Comparison of ENCODE assay signal across 9 cellular contexts in the genomic region with DNA sequence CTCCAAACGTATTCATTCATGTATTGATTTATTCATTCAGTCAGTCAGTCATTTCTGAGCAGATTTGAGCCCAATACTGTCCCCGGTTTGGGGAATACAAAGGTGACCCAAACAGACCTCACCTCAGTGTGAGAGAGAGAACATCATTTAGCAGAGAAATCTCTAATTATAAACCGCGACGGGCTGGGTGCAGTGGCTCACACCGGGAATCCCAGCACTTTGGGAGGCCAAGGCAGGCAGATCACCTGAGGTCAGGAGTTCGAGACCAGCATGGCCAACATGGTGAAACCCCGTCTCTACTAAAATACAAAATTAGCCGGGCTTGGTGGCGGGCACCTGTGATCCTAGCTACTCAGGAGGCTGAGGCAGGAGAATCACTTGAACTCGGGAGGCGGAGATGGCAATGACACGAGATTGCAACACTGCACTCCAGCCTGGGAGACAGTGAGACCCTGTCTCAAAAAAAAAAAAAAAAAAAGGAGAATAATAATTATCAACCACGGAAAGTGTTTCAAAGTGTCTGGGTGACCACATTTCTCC. TPM values are rescaled to one million over a fixed set of nuclear protein-coding genes. Genes with fewer than 3 reads are reported as not detected.
A peak's percentile ranks its signal among the peaks of the same experiment; 100 is the strongest.
DNase-seq lines count a peak whose midpoint lies in the region; ATAC-seq, FAIRE-seq and TF ChIP-seq lines count a peak whose summit lies in the region.
"Not testable (repeated sequence)": the region's sequence is repeated elsewhere in the genome, so short reads cannot be mapped to it uniquely, and the experiment has no call there.
"Had no signal": no experiment of that assay in that cellular context is flagged by ENCODE, and none has a peak within 500 bp of the region (broad histone marks: within the 10 kb centered on the region; RNA-seq: fewer than 3 reads in every experiment).

No MANE protein-coding gene starts in this region.

- H3F3A ChIP-seq in SU-DHL-6 (ENCODE audit: insufficient read depth): not testable (repeated sequence)

- not testable (repeated sequence) for TF ChIP-seq RAD21 in HepG2 (CRISPR knock-in tag; IDR thresholded peaks at IDR 0.05)

- intact Hi-C loops in HepG2 (cut with micrococcal nuclease; ENCODE audit: unreplicated experiment): not testable (repeated sequence)
- intact Hi-C loops in psoas muscle (cut with DNase I): loop anchor here in 1 of 2 donors (10.0 kb wide), 1 partner anchor 143 kb away; no protein-coding TSS in a partner anchor

- H3K27ac Mint-ChIP-seq in activated naive CD8-positive, alpha-beta T cell treated with anti-CD3 and anti-CD28 coated beads, Interleukin-2, amount 50 U/mL, for 24 hours: not testable (repeated sequence)

- not testable (repeated sequence) for H3K27me3 Mint-ChIP-seq in activated naive CD8-positive, alpha-beta T cell treated with anti-CD3 and anti-CD28 coated beads, Interleukin-2, amount 50 U/mL, for 24 hours

- 10% methylated on average over 14 of the region's 14 CpGs for WGBS in HepG2 (ENCODE audit: low lambda C conversion rate)
- WGBS in psoas muscle, 3 donors: 38 to 45% (median 41%) methylated on average over 14 of the region's 14 CpGs
- 42% methylated on average over 14 of the region's 14 CpGs for WGBS in urinary bladder

- peak overlapping the region; percentile 96 for H2AFZ ChIP-seq in SU-DHL-6 (ENCODE audit: low read depth, low read length, severe bottlenecking)
- H2AFZ ChIP-seq in HepG2 (ENCODE audit: low read length): not testable (repeated sequence)

- not testable (repeated sequence) for H4K20me1 ChIP-seq in SU-DHL-6 (ENCODE audit: low read depth, low read length); HepG2 (ENCODE audit: insufficient read depth, low read length)

- not testable (repeated sequence) for H3K4me1 Mint-ChIP-seq in activated naive CD8-positive, alpha-beta T cell treated with anti-CD3 and anti-CD28 coated beads, Interleukin-2, amount 50 U/mL, for 24 hours

- not testable (repeated sequence) for H3K36me3 Mint-ChIP-seq in activated naive CD8-positive, alpha-beta T cell treated with anti-CD3 and anti-CD28 coated beads, Interleukin-2, amount 50 U/mL, for 24 hours (ENCODE audit: low read depth)

- H3K27me3 ChIP-seq in SU-DHL-6 (ENCODE audit: low read length); HepG2 (ENCODE audit: control insufficient read depth in 1 of 2, insufficient read depth in 2 of 2, low read length in 2 of 2); psoas muscle (ENCODE audit: insufficient read depth in 3 of 3, low read length in 2 of 3): not testable (repeated sequence)

- TF ChIP-seq CTCF in SU-DHL-6 (IDR thresholded peaks at IDR 0.05; ENCODE audit: insufficient read depth, low read length, poor library complexity, severe bottlenecking); epithelial cell of proximal tubule (conservative IDR thresholded peaks at IDR 0.05; ENCODE audit: low read depth, low read length); HepG2 (CRISPR knock-in tag; IDR thresholded peaks at IDR 0.05); psoas muscle (IDR thresholded peaks at IDR 0.05): not testable (repeated sequence)

- TF ChIP-seq EP300 in HepG2 (IDR thresholded peaks at IDR 0.05; ENCODE audit: low read depth in 2 of 2, low read length in 2 of 2); HepG2 (CRISPR knock-in tag; IDR thresholded peaks at IDR 0.05; ENCODE audit: borderline replicate concordance): not testable (repeated sequence)

- not testable (repeated sequence) for H3K36me3 ChIP-seq in SU-DHL-6 (ENCODE audit: low read length); HepG2 (replicated peaks in 1 of 2; ENCODE audit: control insufficient read depth in 1 of 2, insufficient read depth in 2 of 2, low read length in 2 of 2); psoas muscle (ENCODE audit: insufficient read depth in 1 of 2, low read depth in 1 of 2); urinary bladder (ENCODE audit: insufficient read depth)

- in situ Hi-C loops in HepG2 (cut with HindIII; ENCODE audit: extremely low pct_ligation_motif_present, low pct_unique_long_range_greater_than_20kb): not testable (repeated sequence)

- TF ChIP-seq POLR2A in HepG2 (IDR thresholded peaks at IDR 0.05; ENCODE audit: insufficient read depth in 1 of 2, low read depth in 2 of 2, low read length in 2 of 2): not testable (repeated sequence)

- not testable (repeated sequence) for H3K9me3 ChIP-seq in SU-DHL-6 (ENCODE audit: insufficient read depth, low read length); HepG2 (ENCODE audit: low read length); psoas muscle

- H3K9me2 ChIP-seq in SU-DHL-6 (replicated peaks; ENCODE audit: insufficient read depth, low read length): not testable (repeated sequence)

- peak; percentile 11 for ATAC-seq in HG03354 (IDR thresholded peaks at IDR 0.05; ENCODE audit: poor library complexity, severe bottlenecking, unreplicated experiment)
- ATAC-seq in activated naive CD8-positive, alpha-beta T cell treated with anti-CD3 and anti-CD28 coated beads, Interleukin-2, amount 50 U/mL, for 24 hours; HepG2; psoas muscle: not testable (repeated sequence)

- not testable (repeated sequence) for FAIRE-seq in HepG2 (lab: Jason Lieb, UNC)

- CTCF ChIA-PET in HepG2 (lab: Yijun Ruan, JAX; ENCODE audit: low intra/inter-chr PET ratio, low total read pairs): not testable (repeated sequence)

- not testable (repeated sequence) for H3K9me3 Mint-ChIP-seq in activated naive CD8-positive, alpha-beta T cell treated with anti-CD3 and anti-CD28 coated beads, Interleukin-2, amount 50 U/mL, for 24 hours

- not testable (repeated sequence) for H3K79me2 ChIP-seq in SU-DHL-6 (ENCODE audit: insufficient read depth, low read length); HepG2 (ENCODE audit: insufficient read depth, low read length)

- DNase-seq in activated naive CD8-positive, alpha-beta T cell treated with anti-CD3 and anti-CD28 coated beads, Interleukin-2, amount 50 U/mL, for 24 hours; epithelial cell of proximal tubule (ENCODE audit: low read depth); HepG2 (ENCODE audit: low spot score); psoas muscle: not testable (repeated sequence)

- peaks cover 27% of the 10 kb centered on the region for H3K4me1 ChIP-seq in HepG2 (ENCODE audit: insufficient read depth, low read length)
- H3K4me1 ChIP-seq in psoas muscle: peaks cover 18% of the 10 kb centered on the region
- H3K4me1 ChIP-seq in urinary bladder (ENCODE audit: insufficient read depth): not testable (repeated sequence)

- H3K27ac ChIP-seq in SU-DHL-6 (ENCODE audit: low read depth, low read length); HepG2 (ENCODE audit: extremely low read length, insufficient read depth, low read length); urinary bladder (ENCODE audit: low read depth): not testable (repeated sequence)
- H3K27ac ChIP-seq in psoas muscle: peak overlapping the region; percentile 53

- BruUV-seq in HepG2 (replicated peaks; lab: Mats Ljungman, UMichigan): not testable (repeated sequence)

- peak overlapping the region; percentile 64 for H3K4me3 Mint-ChIP-seq in activated naive CD8-positive, alpha-beta T cell treated with anti-CD3 and anti-CD28 coated beads, Interleukin-2, amount 50 U/mL, for 24 hours

- H3K4me2 ChIP-seq in SU-DHL-6 (ENCODE audit: low read depth, low read length, poor library complexity, severe bottlenecking) (peak overlapping the region; percentile 84), HepG2 (ENCODE audit: low read depth, low read length) (peak overlapping the region; percentile 80)

- POLR2A ChIA-PET in HepG2 (lab: Yijun Ruan, JAX): not testable (repeated sequence)

- H3K9ac ChIP-seq in SU-DHL-6 (ENCODE audit: low read length) (peak overlapping the region; percentile 63), HepG2 (ENCODE audit: insufficient read depth, low read depth, low read length) (peak overlapping the region; percentile 46; the same call in 1 of the 2 replicates)

- H3K4me3 ChIP-seq in GM08714 (ENCODE audit: low read length) (peak overlapping the region; percentile 51; the same call in 1 of the 2 replicates), SU-DHL-6 (ENCODE audit: insufficient read depth, low read length, poor library complexity, severe bottlenecking) (peak overlapping the region; percentile 57), epithelial cell of proximal tubule (ENCODE audit: low read depth, low read length) (peak overlapping the region; percentile 75), HepG2 (replicated peaks in 1 of 3; ENCODE audit: insufficient read depth in 1 of 3, low read depth in 2 of 3, low read length in 3 of 3) (peak overlapping the region; percentile 68 to 80 (median 72)), psoas muscle (peak overlapping the region; percentile 63), urinary bladder (ENCODE audit: low read depth, low read length) (peak overlapping the region; percentile 66)

RNA-seq across cellular contexts. Expression of a gene that starts 1.7 kb away (rescaled TPM):
- total RNA-seq in epithelial cell of proximal tubule: 0.29 and 0.92 TPM in 2 replicates
- total RNA-seq in HepG2 (2016; rRNA removed; fragmentation: Illumina TruSeq; extraction: Trizol): 0.20 TPM in 1 of 2 replicates, not detected in the other
- 0.30 TPM in 1 of 2 replicates, not detected in the other for total RNA-seq in HepG2 (2016; cell fraction: cytosol; rRNA removed; fragmentation: Illumina TruSeq; extraction: Trizol; ENCODE audit: low read depth)
- total RNA-seq in HepG2 (2016; cell fraction: insoluble cytoplasmic fraction; rRNA removed; fragmentation: Illumina TruSeq; extraction: Trizol): 0.35 TPM in 1 of 2 replicates, not detected in the other
- total RNA-seq in HepG2 (2016; cell fraction: membrane; rRNA removed; fragmentation: Illumina TruSeq; extraction: Trizol): 0.12 and 0.41 TPM in 2 replicates
- 0.19 and 0.34 TPM in 2 replicates for total RNA-seq in HepG2 (2016; cell fraction: nucleus; rRNA removed; fragmentation: Illumina TruSeq; extraction: Trizol)
- polyA plus RNA-seq in HepG2 (2011; rRNA removed): 0.73 and 1.2 TPM in 2 replicates
- 0.59 and 1.3 TPM in 2 replicates for polyA plus RNA-seq in HepG2 (2011; cell fraction: cytosol; rRNA removed)
- polyA plus RNA-seq in HepG2 (2011; cell fraction: nucleus; rRNA removed): 2.0 and 2.8 TPM in 2 replicates
- 0.43 and 1.1 TPM in 2 replicates for polyA plus RNA-seq in HepG2 (2012)
- 0.08 and 0.16 TPM in 2 replicates for polyA plus RNA-seq in HepG2 (2016; cell fraction: cytosol; fragmentation: Illumina TruSeq; extraction: Trizol; ENCODE audit: low read depth)
- polyA plus RNA-seq in HepG2 (2016; cell fraction: insoluble cytoplasmic fraction; fragmentation: Illumina TruSeq; extraction: Trizol; ENCODE audit: low read depth): not detected in 2 replicates
- 0.21 TPM in 1 of 2 replicates, not detected in the other for polyA plus RNA-seq in HepG2 (2016; cell fraction: membrane; fragmentation: Illumina TruSeq; extraction: Trizol; ENCODE audit: low read depth)
- polyA plus RNA-seq in HepG2 (2016; cell fraction: nucleus; fragmentation: Illumina TruSeq; extraction: Trizol; ENCODE audit: insufficient read depth, low read depth): 0.53 TPM in 1 of 2 replicates, not detected in the other
- 1.0 and 1.7 TPM in 2 replicates for polyA minus RNA-seq in HepG2 (2011; rRNA and poly(A)+ RNA removed; ENCODE audit: low replicate concordance)
- polyA minus RNA-seq in HepG2 (2011; cell fraction: cytosol; rRNA and poly(A)+ RNA removed): not detected in 2 replicates
- 1.3 and 1.6 TPM in 2 replicates for polyA minus RNA-seq in HepG2 (2011; cell fraction: nucleus; rRNA and poly(A)+ RNA removed)
- total RNA-seq in psoas muscle: under 1 TPM in 2 of 4 donors, not detected in 2; 0.22 to 0.34 TPM
- under 1 TPM; 0.07 to 0.20 (median 0.08) TPM for polyA plus RNA-seq in psoas muscle
- 0.85 TPM for total RNA-seq in urinary bladder
- polyA plus RNA-seq in urinary bladder: 2.5 TPM
- total RNA-seq: HT1080 had no signal

RNA-seq across cellular contexts. Expression of a gene that starts 30.7 kb away (rescaled TPM):
- total RNA-seq in epithelial cell of proximal tubule (82.6 and 91.6 TPM in 2 replicates), HepG2 (2016; rRNA removed; fragmentation: Illumina TruSeq; extraction: Trizol) (50.4 and 80.6 TPM in 2 replicates), psoas muscle (100 to 1,000 TPM; 277 to 413 (median 316) TPM), urinary bladder (115 TPM)
- total RNA-seq in HepG2 (2016; cell fraction: cytosol; rRNA removed; fragmentation: Illumina TruSeq; extraction: Trizol; ENCODE audit: low read depth): 41.5 and 43.0 TPM in 2 replicates
- total RNA-seq in HepG2 (2016; cell fraction: insoluble cytoplasmic fraction; rRNA removed; fragmentation: Illumina TruSeq; extraction: Trizol): 44.1 and 73.0 TPM in 2 replicates
- total RNA-seq in HepG2 (2016; cell fraction: membrane; rRNA removed; fragmentation: Illumina TruSeq; extraction: Trizol): 48.8 and 52.0 TPM in 2 replicates
- 159 and 170 TPM in 2 replicates for total RNA-seq in HepG2 (2016; cell fraction: nucleus; rRNA removed; fragmentation: Illumina TruSeq; extraction: Trizol)
- polyA plus RNA-seq in HepG2 (2011; rRNA removed) (112 and 125 TPM in 2 replicates), psoas muscle (100 to 1,000 TPM; 183 to 226 (median 216) TPM), urinary bladder (481 TPM)
- 40.5 and 54.4 TPM in 2 replicates for polyA plus RNA-seq in HepG2 (2011; cell fraction: cytosol; rRNA removed)
- polyA plus RNA-seq in HepG2 (2011; cell fraction: nucleus; rRNA removed): 1,408 and 1,626 TPM in 2 replicates
- 364 and 397 TPM in 2 replicates for polyA plus RNA-seq in HepG2 (2012)
- polyA plus RNA-seq in HepG2 (2016; cell fraction: cytosol; fragmentation: Illumina TruSeq; extraction: Trizol; ENCODE audit: low read depth): 15.2 and 19.4 TPM in 2 replicates
- 169 and 221 TPM in 2 replicates for polyA plus RNA-seq in HepG2 (2016; cell fraction: insoluble cytoplasmic fraction; fragmentation: Illumina TruSeq; extraction: Trizol; ENCODE audit: low read depth)
- polyA plus RNA-seq in HepG2 (2016; cell fraction: membrane; fragmentation: Illumina TruSeq; extraction: Trizol; ENCODE audit: low read depth): 38.4 and 49.5 TPM in 2 replicates
- polyA plus RNA-seq in HepG2 (2016; cell fraction: nucleus; fragmentation: Illumina TruSeq; extraction: Trizol; ENCODE audit: insufficient read depth, low read depth): 998 and 1,215 TPM in 2 replicates
- 125 and 143 TPM in 2 replicates for polyA minus RNA-seq in HepG2 (2011; rRNA and poly(A)+ RNA removed; ENCODE audit: low replicate concordance)
- polyA minus RNA-seq in HepG2 (2011; cell fraction: cytosol; rRNA and poly(A)+ RNA removed): 88.7 and 111 TPM in 2 replicates
- 176 and 198 TPM in 2 replicates for polyA minus RNA-seq in HepG2 (2011; cell fraction: nucleus; rRNA and poly(A)+ RNA removed)

RNA-seq across cellular contexts. Expression of a gene that starts 39.4 kb away (rescaled TPM):
- 45.1 and 51.4 TPM in 2 replicates for total RNA-seq in epithelial cell of proximal tubule
- 29.8 and 31.0 TPM in 2 replicates for total RNA-seq in HepG2 (2016; rRNA removed; fragmentation: Illumina TruSeq; extraction: Trizol)
- 5.0 and 5.1 TPM in 2 replicates for total RNA-seq in HepG2 (2016; cell fraction: cytosol; rRNA removed; fragmentation: Illumina TruSeq; extraction: Trizol; ENCODE audit: low read depth)
- total RNA-seq in HepG2 (2016; cell fraction: insoluble cytoplasmic fraction; rRNA removed; fragmentation: Illumina TruSeq; extraction: Trizol): 27.9 and 29.1 TPM in 2 replicates
- 14.7 and 15.1 TPM in 2 replicates for total RNA-seq in HepG2 (2016; cell fraction: membrane; rRNA removed; fragmentation: Illumina TruSeq; extraction: Trizol)
- total RNA-seq in HepG2 (2016; cell fraction: nucleus; rRNA removed; fragmentation: Illumina TruSeq; extraction: Trizol): 13.3 and 14.3 TPM in 2 replicates
- polyA plus RNA-seq in HepG2 (2011; rRNA removed): 25.4 and 30.1 TPM in 2 replicates
- polyA plus RNA-seq in HepG2 (2011; cell fraction: cytosol; rRNA removed): 33.9 and 64.2 TPM in 2 replicates
- 25.5 and 25.6 TPM in 2 replicates for polyA plus RNA-seq in HepG2 (2011; cell fraction: nucleus; rRNA removed)
- polyA plus RNA-seq in HepG2 (2012): 16.3 and 19.0 TPM in 2 replicates
- polyA plus RNA-seq in HepG2 (2016; cell fraction: cytosol; fragmentation: Illumina TruSeq; extraction: Trizol; ENCODE audit: low read depth): 3.8 and 4.0 TPM in 2 replicates
- polyA plus RNA-seq in HepG2 (2016; cell fraction: insoluble cytoplasmic fraction; fragmentation: Illumina TruSeq; extraction: Trizol; ENCODE audit: low read depth): 32.7 and 37.0 TPM in 2 replicates
- polyA plus RNA-seq in HepG2 (2016; cell fraction: membrane; fragmentation: Illumina TruSeq; extraction: Trizol; ENCODE audit: low read depth): 9.8 and 10.5 TPM in 2 replicates
- polyA plus RNA-seq in HepG2 (2016; cell fraction: nucleus; fragmentation: Illumina TruSeq; extraction: Trizol; ENCODE audit: insufficient read depth, low read depth): 21.4 and 22.6 TPM in 2 replicates
- 23.0 and 26.3 TPM in 2 replicates for polyA minus RNA-seq in HepG2 (2011; rRNA and poly(A)+ RNA removed; ENCODE audit: low replicate concordance)
- polyA minus RNA-seq in HepG2 (2011; cell fraction: cytosol; rRNA and poly(A)+ RNA removed): 12.8 and 16.6 TPM in 2 replicates
- polyA minus RNA-seq in HepG2 (2011; cell fraction: nucleus; rRNA and poly(A)+ RNA removed): 11.3 and 13.7 TPM in 2 replicates
- 10 to 100 TPM in 3 of 4 donors, 1 to 10 TPM in 1; 9.1 to 18.0 (median 16.7) TPM for total RNA-seq in psoas muscle
- 10 to 100 TPM; 10.8 to 65.8 (median 24.1) TPM for polyA plus RNA-seq in psoas muscle
- total RNA-seq in urinary bladder: 13.7 TPM
- 18.4 TPM for polyA plus RNA-seq in urinary bladder

RNA-seq across cellular contexts. Expression of a gene that starts 55.4 kb away (rescaled TPM):
- total RNA-seq in epithelial cell of proximal tubule (276 and 311 TPM in 2 replicates), HepG2 (2016; rRNA removed; fragmentation: Illumina TruSeq; extraction: Trizol) (208 and 253 TPM in 2 replicates), psoas muscle (100 to 1,000 TPM; 226 to 317 (median 296) TPM), urinary bladder (62.9 TPM)
- 337 and 393 TPM in 2 replicates for total RNA-seq in HepG2 (2016; cell fraction: cytosol; rRNA removed; fragmentation: Illumina TruSeq; extraction: Trizol; ENCODE audit: low read depth)
- 204 and 279 TPM in 2 replicates for total RNA-seq in HepG2 (2016; cell fraction: insoluble cytoplasmic fraction; rRNA removed; fragmentation: Illumina TruSeq; extraction: Trizol)
- total RNA-seq in HepG2 (2016; cell fraction: membrane; rRNA removed; fragmentation: Illumina TruSeq; extraction: Trizol): 174 and 204 TPM in 2 replicates
- total RNA-seq in HepG2 (2016; cell fraction: nucleus; rRNA removed; fragmentation: Illumina TruSeq; extraction: Trizol): 53.2 and 75.0 TPM in 2 replicates
- polyA plus RNA-seq in HepG2 (2011; rRNA removed) (225 and 236 TPM in 2 replicates), psoas muscle (100 to 1,000 TPM; 344 to 660 (median 388) TPM), urinary bladder (399 TPM)
- polyA plus RNA-seq in HepG2 (2011; cell fraction: cytosol; rRNA removed): 204 and 385 TPM in 2 replicates
- 89.2 and 109 TPM in 2 replicates for polyA plus RNA-seq in HepG2 (2011; cell fraction: nucleus; rRNA removed)
- polyA plus RNA-seq in HepG2 (2012): 108 and 117 TPM in 2 replicates
- 547 and 569 TPM in 2 replicates for polyA plus RNA-seq in HepG2 (2016; cell fraction: cytosol; fragmentation: Illumina TruSeq; extraction: Trizol; ENCODE audit: low read depth)
- 265 and 294 TPM in 2 replicates for polyA plus RNA-seq in HepG2 (2016; cell fraction: insoluble cytoplasmic fraction; fragmentation: Illumina TruSeq; extraction: Trizol; ENCODE audit: low read depth)
- polyA plus RNA-seq in HepG2 (2016; cell fraction: membrane; fragmentation: Illumina TruSeq; extraction: Trizol; ENCODE audit: low read depth): 203 and 243 TPM in 2 replicates
- polyA plus RNA-seq in HepG2 (2016; cell fraction: nucleus; fragmentation: Illumina TruSeq; extraction: Trizol; ENCODE audit: insufficient read depth, low read depth): 127 and 128 TPM in 2 replicates
- 125 and 227 TPM in 2 replicates for polyA minus RNA-seq in HepG2 (2011; rRNA and poly(A)+ RNA removed; ENCODE audit: low replicate concordance)
- 25.2 and 36.1 TPM in 2 replicates for polyA minus RNA-seq in HepG2 (2011; cell fraction: cytosol; rRNA and poly(A)+ RNA removed)
- 9.8 and 9.9 TPM in 2 replicates for polyA minus RNA-seq in HepG2 (2011; cell fraction: nucleus; rRNA and poly(A)+ RNA removed)
